9 cellular contexts compared by ENCODE assay signal in genomic region chr10:5948999-5949759, GRCh38. TPM values are rescaled to one million over a fixed set of nuclear protein-coding genes. Genes with fewer than 3 reads are reported as not detected.
DNase-seq lines count a peak whose midpoint lies in the region; ATAC-seq, FAIRE-seq and TF ChIP-seq lines count a peak whose summit lies in the region.
"Had no signal": no experiment of that assay in that cellular context is flagged by ENCODE, and none has a peak within 500 bp of the region (broad histone marks: within the 10 kb centered on the region; RNA-seq: fewer than 3 reads in every experiment).

No MANE protein-coding gene starts in this region.

- peak; percentile 59 for TF ChIP-seq CTCF in D721Med (IDR thresholded peaks at IDR 0.05; ENCODE audit: insufficient read depth, missing control alignments)
- TF ChIP-seq CTCF in IMR-90 (conservative IDR thresholded peaks at IDR 0.05; ENCODE audit: low read depth, low read length), result peak; percentile 66
- peak; percentile 65 for TF ChIP-seq CTCF in fibroblast of mammary gland (conservative IDR thresholded peaks at IDR 0.05; ENCODE audit: control insufficient read depth, insufficient read depth, low read depth, low read length)

- peak; percentile 51 for DNase-seq in D721Med (ENCODE audit: insufficient read length, low spot score)
- DNase-seq in IMR-90, result peak; percentile 71
- DNase-seq in activated CD4-positive, alpha-beta T cell treated with anti-CD3 and anti-CD28 coated beads, Interleukin-2, amount 10 ng/mL, durations not matched to agents 7 days and 5 days, result peak; percentile 15
- peak; percentile 72 for DNase-seq in fibroblast of mammary gland (ENCODE audit: low read depth)
- peak in 40 of 56 donors; percentile 8 to 77 (median 28) for DNase-seq in nucleus accumbens (lab: John Stamatoyannopoulos, UW)
- DNase-seq in effector CD4-positive, alpha-beta T cell, result no peak
- no peak for DNase-seq in T-helper 2 cell treated with Interferon-gamma antibody and Interleukin-4, amounts not matched to agents 5 μg/mL and 100 μg/mL, for 36 hours (ENCODE audit: low spot score)

- 0 out of 2 replicates have a peak overlapping the region, but pooled peaks have one; percentile 23 for H3K23ac ChIP-seq in IMR-90 (ENCODE audit: low read depth, low read length)

- intact Hi-C loops in IMR-90 (cut with micrococcal nuclease), result loop anchor here (1.0 to 2.0 kb wide), 3 partner anchors 65 to 452 kb away; partner anchors contain the start of gene RBM17

- H2BK15ac ChIP-seq in IMR-90 (ENCODE audit: low read depth, low read length), result peak overlapping the region; percentile 59; the same call in 1 of the 3 replicates

- no peak overlapping the region for H3K18ac ChIP-seq in IMR-90 (ENCODE audit: low read depth, low read length)

- peak overlapping the region; percentile 87 for H2AK5ac ChIP-seq in IMR-90 (ENCODE audit: low read depth, low read length)

- peak; percentile 79 for TF ChIP-seq RAD21 in IMR-90 (IDR thresholded peaks at IDR 0.05; ENCODE audit: low read length)

- H3K79me1 ChIP-seq in IMR-90 (ENCODE audit: low read depth in 1 of 2, low read length in 2 of 2), result peaks cover 0 to 14% of the 10 kb centered on the region in 2 experiments; a peak in 1 of 4 replicates

- H3K9me1 ChIP-seq in IMR-90 (ENCODE audit: insufficient read depth, low read length), result peaks cover 17% of the 10 kb centered on the region

- H3K14ac ChIP-seq in IMR-90 (replicated peaks; ENCODE audit: low read depth, low read length), result 0 out of 2 replicates have a peak overlapping the region, but pooled peaks have one; percentile 67

- no peak overlapping the region for H3K27ac ChIP-seq in IMR-90 (ENCODE audit: insufficient read depth, low read length)

- no peak overlapping the region for H3K4me2 ChIP-seq in IMR-90 (ENCODE audit: low read depth, low read length)

- peaks cover 5% of the 10 kb centered on the region; the same call in 1 of the 2 replicates for H3K36me3 ChIP-seq in IMR-90 (ENCODE audit: control insufficient read depth, insufficient read depth, low read length)

- no peak overlapping the region for H3K56ac ChIP-seq in IMR-90 (ENCODE audit: extremely low read depth, insufficient read depth, low read length)

- CTCF ChIA-PET in IMR-90 (lab: Yijun Ruan, JAX), result interaction anchor here (0.6 to 0.7 kb wide), 2 partner anchors 49 to 212 kb away, joined by 3 read pairs; no protein-coding TSS in a partner anchor
- CTCF ChIA-PET in activated CD4-positive, alpha-beta T cell treated with anti-CD3 and anti-CD28 coated beads, Interleukin-2, amount 10 ng/mL, durations not matched to agents 7 days and 5 days (lab: Charles Lee), result no interaction called here

- no peaks in the 10 kb centered on the region for H3K36me3 Mint-ChIP-seq in activated CD4-positive, alpha-beta T cell treated with anti-CD3 and anti-CD28 coated beads, Interleukin-2, amount 10 ng/mL, durations not matched to agents 7 days and 5 days (ENCODE audit: low read depth)
- H3K36me3 Mint-ChIP-seq in T-helper 2 cell treated with Interferon-gamma antibody and Interleukin-4, amounts not matched to agents 5 μg/mL and 100 μg/mL, for 36 hours (ENCODE audit: low read depth), result peaks cover 2% of the 10 kb centered on the region

- no peaks in the 10 kb centered on the region for H3K9me3 Mint-ChIP-seq in activated CD4-positive, alpha-beta T cell treated with anti-CD3 and anti-CD28 coated beads, Interleukin-2, amount 10 ng/mL, durations not matched to agents 7 days and 5 days
- H3K9me3 Mint-ChIP-seq in T-helper 2 cell treated with Interferon-gamma antibody and Interleukin-4, amounts not matched to agents 5 μg/mL and 100 μg/mL, for 36 hours, result no peaks in the 10 kb centered on the region
- H3K9me3 Mint-ChIP-seq: naive thymus-derived CD8-positive, alpha-beta T cell had no signal

- peak overlapping the region in 1 of 2 experiments; percentile 55; a peak in 1 of 4 replicates for H4K8ac ChIP-seq in IMR-90 (ENCODE audit: low read depth in 2 of 2, low read length in 2 of 2)

- peak overlapping the region; percentile 50; the same call in 1 of the 2 replicates for H2BK120ac ChIP-seq in IMR-90 (ENCODE audit: low read depth, low read length)

- WGBS in IMR-90 (ENCODE audit: extremely low coverage in 2 of 2, insufficient read length in 1 of 2), 2 experiments, result no CpG with 5 or more reads among the region's 14 CpGs

- H3K4me3 ChIP-seq in IMR-90 (ENCODE audit: insufficient read depth, low read depth, low read length) (no peak overlapping the region), fibroblast of mammary gland (ENCODE audit: control insufficient read depth, low read depth, low read length) (no peak overlapping the region)

- peak overlapping the region; percentile 66 for H2AK9ac ChIP-seq in IMR-90 (replicated peaks; ENCODE audit: low read depth, low read length, poor library complexity)

- H4K5ac ChIP-seq in IMR-90 (ENCODE audit: low read depth, low read length), result no peak overlapping the region

- peak; percentile 53 for ATAC-seq in IMR-90 (ENCODE audit: low read depth)
- ATAC-seq in HG03280 (IDR thresholded peaks at IDR 0.05; ENCODE audit: unreplicated experiment), result no peak
- ATAC-seq: naive thymus-derived CD8-positive, alpha-beta T cell had no signal

- H3K27ac Mint-ChIP-seq in activated CD4-positive, alpha-beta T cell treated with anti-CD3 and anti-CD28 coated beads, Interleukin-2, amount 10 ng/mL, durations not matched to agents 7 days and 5 days, result no peak overlapping the region
- no peak overlapping the region for H3K27ac Mint-ChIP-seq in T-helper 2 cell treated with Interferon-gamma antibody and Interleukin-4, amounts not matched to agents 5 μg/mL and 100 μg/mL, for 36 hours

- no peak for TF ChIP-seq POLR2A in IMR-90 (IDR thresholded peaks at IDR 0.05; ENCODE audit: low read depth, low read length)

- H3K9me3 ChIP-seq in IMR-90 (ENCODE audit: control insufficient read depth, insufficient read depth, low read length), result no peaks in the 10 kb centered on the region

- no peaks in the 10 kb centered on the region for H3K27me3 Mint-ChIP-seq in activated CD4-positive, alpha-beta T cell treated with anti-CD3 and anti-CD28 coated beads, Interleukin-2, amount 10 ng/mL, durations not matched to agents 7 days and 5 days
- no peaks in the 10 kb centered on the region for H3K27me3 Mint-ChIP-seq in T-helper 2 cell treated with Interferon-gamma antibody and Interleukin-4, amounts not matched to agents 5 μg/mL and 100 μg/mL, for 36 hours (ENCODE audit: low read depth)
- H3K27me3 Mint-ChIP-seq: naive thymus-derived CD8-positive, alpha-beta T cell had no signal

- H3K27me3 ChIP-seq in IMR-90 (ENCODE audit: control insufficient read depth, insufficient read depth, low read length), result no peaks in the 10 kb centered on the region

- H2AFZ ChIP-seq in IMR-90 (replicated peaks; ENCODE audit: low read length, poor library complexity), result peak overlapping the region; percentile 63

- H2BK20ac ChIP-seq in IMR-90 (ENCODE audit: low read depth, low read length), result peak overlapping the region; percentile 64

- H3K4me1 ChIP-seq in IMR-90 (ENCODE audit: control insufficient read depth, insufficient read depth, low read length), result peaks cover 26% of the 10 kb centered on the region

- peak overlapping the region; percentile 38; the same call in 1 of the 2 replicates for H4K91ac ChIP-seq in IMR-90 (ENCODE audit: insufficient read depth, low read depth, low read length)

- in situ Hi-C loops in IMR-90 (cut with MboI; ENCODE audit: low sequenced_read_pairs), result no loop called here

- no peaks in the 10 kb centered on the region for H4K20me1 ChIP-seq in IMR-90 (ENCODE audit: insufficient read depth, low read length)

- peak overlapping the region; percentile 77 for H3K4ac ChIP-seq in IMR-90 (ENCODE audit: low read depth, low read length)

- H3K4me3 Mint-ChIP-seq in activated CD4-positive, alpha-beta T cell treated with anti-CD3 and anti-CD28 coated beads, Interleukin-2, amount 10 ng/mL, durations not matched to agents 7 days and 5 days, result no peak overlapping the region
- no peak overlapping the region for H3K4me3 Mint-ChIP-seq in T-helper 2 cell treated with Interferon-gamma antibody and Interleukin-4, amounts not matched to agents 5 μg/mL and 100 μg/mL, for 36 hours
- H3K4me3 Mint-ChIP-seq: naive thymus-derived CD8-positive, alpha-beta T cell had no signal

- H2BK5ac ChIP-seq in IMR-90 (ENCODE audit: low read depth, low read length, poor library complexity, severe bottlenecking), result no peak overlapping the region

- BruUV-seq in IMR-90 (replicated peaks; lab: Mats Ljungman, UMichigan), result no TSS peak

- FAIRE-seq in D721Med (lab: Jason Lieb, UNC), result no peak

- H3K9ac ChIP-seq in IMR-90 (ENCODE audit: low read depth, low read length), result no peak overlapping the region

- POLR2A ChIA-PET in IMR-90 (lab: Charles Lee; ENCODE audit: unreplicated experiment), result no interaction called here
- POLR2A ChIA-PET in activated CD4-positive, alpha-beta T cell treated with anti-CD3 and anti-CD28 coated beads, Interleukin-2, amount 10 ng/mL, durations not matched to agents 7 days and 5 days (lab: Charles Lee), result no interaction called here

- peaks cover 9% of the 10 kb centered on the region for H3K4me1 Mint-ChIP-seq in activated CD4-positive, alpha-beta T cell treated with anti-CD3 and anti-CD28 coated beads, Interleukin-2, amount 10 ng/mL, durations not matched to agents 7 days and 5 days
- peaks cover 6% of the 10 kb centered on the region for H3K4me1 Mint-ChIP-seq in T-helper 2 cell treated with Interferon-gamma antibody and Interleukin-4, amounts not matched to agents 5 μg/mL and 100 μg/mL, for 36 hours (ENCODE audit: low read depth)

- dilution Hi-C loops in IMR-90 (cut with HindIII; ENCODE audit: low sequenced_read_pairs, unreplicated experiment), result no loop called here

TF ChIP-seq in IMR-90, 13 proteins besides CTCF, POLR2A, EP300 and RAD21 (continues in another document):
- peak; percentile 44 for TF ChIP-seq SMC3 (IDR thresholded peaks at IDR 0.05; ENCODE audit: low read depth, low read length)

RNA-seq across cellular contexts. Expression of gene IL15RA, which starts 28.2 kb away (rescaled TPM):
- total RNA-seq in IMR-90 (2012; rRNA removed), result 1.4 and 2.0 TPM in 2 replicates
- polyA plus RNA-seq in IMR-90 (2012; rRNA removed), result 6.4 and 7.6 TPM in 2 replicates
- 5.2 and 9.3 TPM in 2 replicates for polyA plus RNA-seq in IMR-90 (2012; cell fraction: cytosol; rRNA removed)
- polyA plus RNA-seq in IMR-90 (2012; cell fraction: nucleus; rRNA removed; ENCODE audit: low replicate concordance), result 3.9 and 4.3 TPM in 2 replicates
- 10 to 100 TPM; 16.1 to 16.5 TPM for total RNA-seq in activated CD4-positive, alpha-beta T cell treated with anti-CD3 and anti-CD28 coated beads, Interleukin-2, amount 10 ng/mL, durations not matched to agents 7 days and 5 days

RNA-seq across cellular contexts. Expression of gene FBH1, which starts 59.1 kb away (rescaled TPM):
- total RNA-seq in IMR-90 (2012; rRNA removed), result 60.8 and 72.2 TPM in 2 replicates
- polyA plus RNA-seq in IMR-90 (2012; rRNA removed), result 48.8 and 59.3 TPM in 2 replicates
- 34.7 and 41.0 TPM in 2 replicates for polyA plus RNA-seq in IMR-90 (2012; cell fraction: cytosol; rRNA removed)
- polyA plus RNA-seq in IMR-90 (2012; cell fraction: nucleus; rRNA removed; ENCODE audit: low replicate concordance), result 128 and 139 TPM in 2 replicates
- total RNA-seq in activated CD4-positive, alpha-beta T cell treated with anti-CD3 and anti-CD28 coated beads, Interleukin-2, amount 10 ng/mL, durations not matched to agents 7 days and 5 days, result 10 to 100 TPM; 55.3 to 63.5 TPM

RNA-seq across cellular contexts. Expression of gene ANKRD16, which starts 59.5 kb away (rescaled TPM):
- 3.3 and 5.7 TPM in 2 replicates for total RNA-seq in IMR-90 (2012; rRNA removed)
- 5.1 and 6.3 TPM in 2 replicates for polyA plus RNA-seq in IMR-90 (2012; rRNA removed)
- 2.9 and 5.4 TPM in 2 replicates for polyA plus RNA-seq in IMR-90 (2012; cell fraction: cytosol; rRNA removed)
- polyA plus RNA-seq in IMR-90 (2012; cell fraction: nucleus; rRNA removed; ENCODE audit: low replicate concordance), result 11.0 and 15.6 TPM in 2 replicates
- 1 to 10 TPM; 5.2 to 6.4 TPM for total RNA-seq in activated CD4-positive, alpha-beta T cell treated with anti-CD3 and anti-CD28 coated beads, Interleukin-2, amount 10 ng/mL, durations not matched to agents 7 days and 5 days

Comparison
In these comparisons a context has a peak if more than half of its experiments do, and no peak if none do; other contexts are left out.
1. DNase-seq: peak in D721Med (single experiment), IMR-90 (single experiment), activated CD4-positive, alpha-beta T cell treated with anti-CD3 and anti-CD28 coated beads, Interleukin-2, amount 10 ng/mL, durations not matched to agents 7 days and 5 days (single experiment), fibroblast of mammary gland (single experiment) and nucleus accumbens (40 of 56); none in effector CD4-positive, alpha-beta T cell (single experiment) and T-helper 2 cell treated with Interferon-gamma antibody and Interleukin-4, amounts not matched to agents 5 μg/mL and 100 μg/mL, for 36 hours (single experiment).
2. Peak in every context shown above with its lines, with median percentiles within 50 percentile points of each other: CTCF ChIP-seq.